Comparison of ENCODE assay signal across 2 cellular contexts in genomic region chr6:31752739-31753319, GRCh38.
TF ChIP-seq lines count a peak whose summit lies in the region.

No MANE protein-coding gene starts in this region.

TF ChIP-seq in A549, 52 proteins besides CTCF, POLR2A, EP300 and RAD21:
- TF ChIP-seq FOSL2 (IDR thresholded peaks at IDR 0.05), result no peak
- peak; percentile 35; the same call in 1 of the 2 replicates for TF ChIP-seq FOSL2 (CRISPR knock-in tag; IDR thresholded peaks at IDR 0.05)
- no peak for TF ChIP-seq USF2 (IDR thresholded peaks at IDR 0.05)
- no peak for TF ChIP-seq ZC3H11A (IDR thresholded peaks at IDR 0.05)
- TF ChIP-seq TP53 (CRISPR knock-in tag; IDR thresholded peaks at IDR 0.05), result no peak
TF ChIP-seq in A549: peak in this region for 1.

TF ChIP-seq in HCT116, 20 proteins besides CTCF, POLR2A, EP300 and RAD21:
- no peak for TF ChIP-seq EGR1 (IDR thresholded peaks at IDR 0.05; ENCODE audit: low read depth)
- no peak for TF ChIP-seq ZFX (IDR thresholded peaks at IDR 0.05)
- no peak for TF ChIP-seq ATF3 (IDR thresholded peaks at IDR 0.05)
- no peak for TF ChIP-seq SIN3A (IDR thresholded peaks at IDR 0.05; ENCODE audit: low read depth)
- no peak for TF ChIP-seq TCF7L2 (IDR thresholded peaks at IDR 0.05; ENCODE audit: borderline replicate concordance, extremely low read depth, insufficient read depth, insufficient read length)
- no peak for TF ChIP-seq EZH2 (IDR thresholded peaks at IDR 0.05)
- no peak for TF ChIP-seq FOSL1 (IDR thresholded peaks at IDR 0.05; ENCODE audit: low read depth)
- TF ChIP-seq CEBPB (IDR thresholded peaks at IDR 0.05; ENCODE audit: low read depth), result no peak
- TF ChIP-seq EZH2phosphoT487 (IDR thresholded peaks at IDR 0.05; ENCODE audit: borderline replicate concordance), result no peak
- TF ChIP-seq ELF1 (IDR thresholded peaks at IDR 0.05; ENCODE audit: borderline replicate concordance, low read depth), result no peak
- no peak for TF ChIP-seq SRF (IDR thresholded peaks at IDR 0.05; ENCODE audit: low read depth)
- TF ChIP-seq POLR2AphosphoS5 (IDR thresholded peaks at IDR 0.05; ENCODE audit: low read depth, low read length), result no peak
- no peak for TF ChIP-seq YY1 (IDR thresholded peaks at IDR 0.05; ENCODE audit: extremely low read depth, insufficient replicate concordance, low read depth, low read length)
- TF ChIP-seq ZNF274 (IDR thresholded peaks at IDR 0.05; ENCODE audit: low read depth, low read length), result no peak
- TF ChIP-seq JUND (IDR thresholded peaks at IDR 0.05), result no peak
- TF ChIP-seq MAX (IDR thresholded peaks at IDR 0.05), result no peak
- no peak for TF ChIP-seq ZBTB33 (IDR thresholded peaks at IDR 0.05; ENCODE audit: extremely low read depth, insufficient replicate concordance, low read length)
- no peak for TF ChIP-seq SP1 (IDR thresholded peaks at IDR 0.05; ENCODE audit: low read depth)
- no peak for TF ChIP-seq CBX3 (IDR thresholded peaks at IDR 0.05; ENCODE audit: low read depth)
